ENCODE assay signal across 8 cellular contexts in the genomic region with DNA sequence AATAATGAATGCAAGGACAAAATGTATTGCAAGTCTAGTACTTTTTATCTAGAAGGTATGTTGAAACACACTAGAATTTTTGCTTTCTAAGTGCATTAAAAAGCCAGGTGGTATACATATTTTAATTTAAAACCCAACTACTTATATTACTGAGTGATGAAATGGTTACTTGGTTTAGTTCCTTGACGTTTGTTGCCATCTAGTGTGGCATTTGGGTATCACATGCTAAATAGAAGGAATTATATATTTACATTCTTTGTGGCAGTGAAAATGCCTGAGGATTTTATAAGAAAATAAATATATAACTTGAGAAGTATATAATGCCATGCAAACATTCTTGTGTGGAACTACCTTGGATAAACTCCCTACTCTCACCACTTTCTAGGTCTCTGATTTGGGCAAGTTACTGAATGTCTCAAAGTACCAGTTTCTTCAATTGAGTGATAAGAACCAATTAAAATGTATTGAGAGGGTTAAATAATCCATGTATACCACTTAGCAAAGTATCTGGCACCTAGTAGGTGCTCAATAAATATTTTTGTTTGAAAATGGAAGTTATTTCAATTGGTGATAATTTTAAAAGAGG.
A peak's percentile ranks its signal among the peaks of the same experiment; 100 is the strongest.
DNase-seq lines count a peak whose midpoint lies in the region; ATAC-seq, FAIRE-seq and TF ChIP-seq lines count a peak whose summit lies in the region.

No MANE protein-coding gene starts in this region.

- peaks cover 1% of the 10 kb centered on the region for H3K36me3 ChIP-seq in NT2/D1 (ENCODE audit: insufficient read depth, insufficient read length, low read length)

- H3K4me1 ChIP-seq in NT2/D1 (ENCODE audit: insufficient read depth, insufficient read length), result no peaks in the 10 kb centered on the region

- peak; percentile 71 for ATAC-seq in HG03432 (IDR thresholded peaks at IDR 0.05; ENCODE audit: unreplicated experiment)
- ATAC-seq in memory B cell (ENCODE audit: low read depth), result peak; percentile 37
- ATAC-seq in HG03135 (IDR thresholded peaks at IDR 0.05; ENCODE audit: unreplicated experiment), result no peak

- no peaks in the 10 kb centered on the region for H3K9me3 ChIP-seq in NT2/D1 (ENCODE audit: insufficient read depth, low read length)

- intact Hi-C loops in activated T-helper 2 cell treated with anti-CD3 and anti-CD28 coated beads, Interferon-gamma antibody, Interleukin-2, Interleukin-4, amounts not matched to agents 10 μg/mL and 5 μg/mL and 100 μg/mL, durations not matched to agents 14 hours and 24 hours and 36 hours (cut with micrococcal nuclease), result loop anchor here (5.0 to 10.0 kb wide), 2 partner anchors 671 to 873 kb away; no protein-coding TSS in a partner anchor

- POLR2A ChIA-PET in AG04449 (lab: Yijun Ruan, JAX), result no interaction called here

- CTCF ChIA-PET in AG04449 (lab: Yijun Ruan, JAX), result interaction anchor here (0.7 to 2.7 kb wide), 3 partner anchors 858 to 870 kb away, joined by 6 to 12 read pairs (median 10); no protein-coding TSS in a partner anchor

- DNase-seq in AG04449 (ENCODE audit: low read depth, low spot score) (peak; percentile 49), NT2/D1 (ENCODE audit: low read depth, low spot score) (peak; percentile 70), cerebellar cortex (ENCODE audit: low spot score) (peak; percentile 60), memory B cell (ENCODE audit: low spot score in 2 of 2) (peak; percentile 18 to 55)
- no peak for DNase-seq in activated T-helper 2 cell treated with anti-CD3 and anti-CD28 coated beads, Interferon-gamma antibody, Interleukin-2, Interleukin-4, amounts not matched to agents 10 μg/mL and 5 μg/mL and 100 μg/mL, durations not matched to agents 14 hours and 24 hours and 36 hours (ENCODE audit: low spot score)

- H3K36me3 Mint-ChIP-seq in memory B cell, result peaks cover 4% of the 10 kb centered on the region
- H3K36me3 Mint-ChIP-seq in activated T-helper 2 cell treated with anti-CD3 and anti-CD28 coated beads, Interferon-gamma antibody, Interleukin-2, Interleukin-4, amounts not matched to agents 10 μg/mL and 5 μg/mL and 100 μg/mL, durations not matched to agents 14 hours and 24 hours and 36 hours (ENCODE audit: low read depth), result no peaks in the 10 kb centered on the region

- peak; percentile 26 for TF ChIP-seq CTCF in AG04449 (IDR thresholded peaks at IDR 0.05; ENCODE audit: insufficient read depth, low read length, missing control alignments)

- H3K9ac ChIP-seq in NT2/D1 (ENCODE audit: insufficient read length, low read depth), result no peak overlapping the region

- no peaks in the 10 kb centered on the region for H3K9me3 Mint-ChIP-seq in memory B cell
- H3K9me3 Mint-ChIP-seq in activated T-helper 2 cell treated with anti-CD3 and anti-CD28 coated beads, Interferon-gamma antibody, Interleukin-2, Interleukin-4, amounts not matched to agents 10 μg/mL and 5 μg/mL and 100 μg/mL, durations not matched to agents 14 hours and 24 hours and 36 hours, result no peaks in the 10 kb centered on the region

- no peak overlapping the region for H3K4me3 ChIP-seq in AG04449 (ENCODE audit: low read depth, low read length)
- H3K4me3 ChIP-seq in NT2/D1 (ENCODE audit: insufficient read length, low read depth), result no peak overlapping the region

- no peak overlapping the region for H3K4me3 Mint-ChIP-seq in memory B cell
- H3K4me3 Mint-ChIP-seq in activated T-helper 2 cell treated with anti-CD3 and anti-CD28 coated beads, Interferon-gamma antibody, Interleukin-2, Interleukin-4, amounts not matched to agents 10 μg/mL and 5 μg/mL and 100 μg/mL, durations not matched to agents 14 hours and 24 hours and 36 hours (ENCODE audit: low read depth), result no peak overlapping the region

- no peaks in the 10 kb centered on the region for H3K27me3 Mint-ChIP-seq in memory B cell
- no peaks in the 10 kb centered on the region for H3K27me3 Mint-ChIP-seq in activated T-helper 2 cell treated with anti-CD3 and anti-CD28 coated beads, Interferon-gamma antibody, Interleukin-2, Interleukin-4, amounts not matched to agents 10 μg/mL and 5 μg/mL and 100 μg/mL, durations not matched to agents 14 hours and 24 hours and 36 hours (ENCODE audit: low read depth)

- no peak overlapping the region for H3K27ac Mint-ChIP-seq in memory B cell
- H3K27ac Mint-ChIP-seq in activated T-helper 2 cell treated with anti-CD3 and anti-CD28 coated beads, Interferon-gamma antibody, Interleukin-2, Interleukin-4, amounts not matched to agents 10 μg/mL and 5 μg/mL and 100 μg/mL, durations not matched to agents 14 hours and 24 hours and 36 hours, result no peak overlapping the region

- FAIRE-seq in G401.6 (lab: Jason Lieb, UNC), result peak; percentile 97

- H3K4me1 Mint-ChIP-seq in memory B cell, result no peaks in the 10 kb centered on the region
- no peaks in the 10 kb centered on the region for H3K4me1 Mint-ChIP-seq in activated T-helper 2 cell treated with anti-CD3 and anti-CD28 coated beads, Interferon-gamma antibody, Interleukin-2, Interleukin-4, amounts not matched to agents 10 μg/mL and 5 μg/mL and 100 μg/mL, durations not matched to agents 14 hours and 24 hours and 36 hours (ENCODE audit: low read depth)

- no peaks in the 10 kb centered on the region for H3K27me3 ChIP-seq in NT2/D1 (ENCODE audit: insufficient read depth, insufficient read length)
